Comparison of ENCODE assay signal across 11 cellular contexts in the genomic region with DNA sequence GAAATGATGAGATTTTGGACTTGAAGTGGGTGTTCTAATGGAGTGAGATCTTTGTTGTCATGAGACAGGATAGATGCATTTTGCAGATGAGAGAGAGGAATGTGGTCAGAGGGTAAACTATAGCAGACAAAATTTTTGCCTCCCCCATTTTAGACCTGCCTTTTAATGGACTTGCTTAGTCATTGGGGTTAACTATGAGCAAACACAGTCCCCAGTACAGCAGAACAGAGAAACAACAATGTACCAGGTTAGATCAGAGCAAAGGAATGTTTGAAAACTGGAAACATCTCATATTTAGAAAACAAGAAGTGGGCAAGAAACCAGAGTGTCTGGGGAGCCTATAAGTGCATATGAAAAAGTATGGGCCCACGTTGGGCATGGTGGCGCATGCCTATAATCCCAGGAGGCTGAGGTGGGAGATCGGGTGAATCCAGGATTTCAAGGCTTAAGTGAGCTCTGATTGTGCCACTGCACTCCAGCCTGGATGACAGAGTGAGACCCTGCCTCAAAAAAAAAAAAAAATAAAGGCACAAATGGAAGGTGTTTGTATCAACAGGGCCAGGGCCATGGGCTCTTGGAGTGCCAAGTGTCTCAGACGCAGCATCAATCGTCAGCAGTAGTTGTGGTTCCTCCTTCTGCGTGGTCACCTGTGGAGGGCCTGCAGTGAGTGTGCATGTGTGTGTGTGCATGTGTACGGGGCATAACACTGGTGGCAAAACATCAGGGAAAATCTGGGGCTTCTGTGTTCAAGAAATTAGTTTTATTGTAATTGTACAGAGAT.
DNase-seq lines count a peak whose midpoint lies in the region; ATAC-seq and TF ChIP-seq lines count a peak whose summit lies in the region.
"Had no signal": no experiment of that assay in that cellular context is flagged by ENCODE, and none has a peak within 500 bp of the region (broad histone marks: within the 10 kb centered on the region; RNA-seq: fewer than 3 reads in every experiment).

No MANE protein-coding gene starts in this region.

- no peak for TF ChIP-seq EP300 in suprapubic skin (IDR thresholded peaks at IDR 0.05)

- no peaks in the 10 kb centered on the region for H3K9me3 ChIP-seq in AG04450 (ENCODE audit: control insufficient read depth, insufficient read depth, low read length)
- H3K9me3 ChIP-seq in suprapubic skin, result no peaks in the 10 kb centered on the region
- H3K9me3 ChIP-seq: neutrophil had no signal

- H3K4me3 ChIP-seq in AG04450 (ENCODE audit: low read depth, low read length) (no peak overlapping the region), astrocyte of the cerebellum (ENCODE audit: low read depth, low read length) (no peak overlapping the region), suprapubic skin (no peak overlapping the region)

- H3K27me3 Mint-ChIP-seq in activated CD4-positive, alpha-beta T cell treated with anti-CD3 and anti-CD28 coated beads, Interleukin-2, amount 10 ng/mL, durations not matched to agents 7 days and 5 days, result peaks cover 25% of the 10 kb centered on the region

- CTCF ChIA-PET in AG04450 (lab: Charles Lee), result interaction anchor here (0.7 kb wide), 1 partner anchor 38 kb away, joined by 6 read pairs; no protein-coding TSS in a partner anchor
- CTCF ChIA-PET in activated CD4-positive, alpha-beta T cell treated with anti-CD3 and anti-CD28 coated beads, Interleukin-2, amount 10 ng/mL, durations not matched to agents 7 days and 5 days (lab: Charles Lee), result no interaction called here

- H3K4me3 Mint-ChIP-seq in activated CD4-positive, alpha-beta T cell treated with anti-CD3 and anti-CD28 coated beads, Interleukin-2, amount 10 ng/mL, durations not matched to agents 7 days and 5 days, result no peak overlapping the region
- H3K4me3 Mint-ChIP-seq: activated naive CD4-positive, alpha-beta T cell treated with anti-CD3 and anti-CD28 coated beads, Interleukin-2, amount 50 U/mL, for 24 hours had no signal

- H3K9me3 Mint-ChIP-seq in activated CD4-positive, alpha-beta T cell treated with anti-CD3 and anti-CD28 coated beads, Interleukin-2, amount 10 ng/mL, durations not matched to agents 7 days and 5 days, result no peaks in the 10 kb centered on the region
- H3K9me3 Mint-ChIP-seq: activated naive CD4-positive, alpha-beta T cell treated with anti-CD3 and anti-CD28 coated beads, Interleukin-2, amount 50 U/mL, for 24 hours had no signal

- POLR2A ChIA-PET in AG04450 (lab: Yijun Ruan, JAX), result interaction anchor here (0.6 kb wide), 1 partner anchor 31 kb away, joined by 4 read pairs; no protein-coding TSS in a partner anchor
- POLR2A ChIA-PET in activated CD4-positive, alpha-beta T cell treated with anti-CD3 and anti-CD28 coated beads, Interleukin-2, amount 10 ng/mL, durations not matched to agents 7 days and 5 days (lab: Charles Lee), result no interaction called here

- in situ Hi-C loops in astrocyte of the cerebellum (cut with HindIII; ENCODE audit: low sequenced_read_pairs) (no loop called here), ACHN (cut with HindIII; ENCODE audit: low pct_ligation_motif_present, low pct_unique_long_range_greater_than_20kb, low sequenced_read_pairs) (no loop called here)

- no peaks in the 10 kb centered on the region for H3K4me1 ChIP-seq in suprapubic skin

- H3K27ac Mint-ChIP-seq in activated CD4-positive, alpha-beta T cell treated with anti-CD3 and anti-CD28 coated beads, Interleukin-2, amount 10 ng/mL, durations not matched to agents 7 days and 5 days, result no peak overlapping the region
- H3K27ac Mint-ChIP-seq: activated naive CD4-positive, alpha-beta T cell treated with anti-CD3 and anti-CD28 coated beads, Interleukin-2, amount 50 U/mL, for 24 hours had no signal

- no peak for TF ChIP-seq CTCF in AG04450 (IDR thresholded peaks at IDR 0.05; ENCODE audit: low read depth, low read length)
- no peak for TF ChIP-seq CTCF in astrocyte of the cerebellum (IDR thresholded peaks at IDR 0.05; ENCODE audit: low read depth, low read length, missing control alignments)
- TF ChIP-seq CTCF in suprapubic skin (IDR thresholded peaks at IDR 0.05), result no peak

- DNase-seq in AG04450 (ENCODE audit: low read depth, low spot score), result peak; percentile 63
- DNase-seq in HS-5 (ENCODE audit: low read depth), result peak; percentile 85
- peak; percentile 61 for DNase-seq in astrocyte of the cerebellum (ENCODE audit: low read depth)
- peak; percentile 80 for DNase-seq in kidney tubule cell (ENCODE audit: low spot score)
- no peak for DNase-seq in ACHN
- DNase-seq in activated CD4-positive, alpha-beta T cell treated with anti-CD3 and anti-CD28 coated beads, Interleukin-2, amount 10 ng/mL, durations not matched to agents 7 days and 5 days, result no peak
- DNase-seq in suprapubic skin (ENCODE audit: low spot score in 2 of 2), result no peak
- DNase-seq: activated CD4-positive, CD25-positive, alpha-beta regulatory T cell treated with anti-CD3 and anti-CD28 coated beads, Interleukin-2, amount 50 U/mL, for 72 hours had no signal

- H3K36me3 ChIP-seq in suprapubic skin, result no peaks in the 10 kb centered on the region
- H3K36me3 ChIP-seq: neutrophil had no signal

- H3K27me3 ChIP-seq in AG04450 (ENCODE audit: control insufficient read depth, insufficient read depth, low read length) (no peaks in the 10 kb centered on the region), suprapubic skin (no peaks in the 10 kb centered on the region)
- H3K27me3 ChIP-seq: neutrophil had no signal

- TF ChIP-seq POLR2A in suprapubic skin (IDR thresholded peaks at IDR 0.05), result no peak

- WGBS in suprapubic skin, result 87% methylated on average over 7 of the region's 7 CpGs

- H3K4me1 Mint-ChIP-seq in activated CD4-positive, alpha-beta T cell treated with anti-CD3 and anti-CD28 coated beads, Interleukin-2, amount 10 ng/mL, durations not matched to agents 7 days and 5 days, result peaks cover 4% of the 10 kb centered on the region
- H3K4me1 Mint-ChIP-seq: activated naive CD4-positive, alpha-beta T cell treated with anti-CD3 and anti-CD28 coated beads, Interleukin-2, amount 50 U/mL, for 24 hours had no signal

- no peaks in the 10 kb centered on the region for H3K36me3 Mint-ChIP-seq in activated CD4-positive, alpha-beta T cell treated with anti-CD3 and anti-CD28 coated beads, Interleukin-2, amount 10 ng/mL, durations not matched to agents 7 days and 5 days (ENCODE audit: low read depth)
- H3K36me3 Mint-ChIP-seq: activated naive CD4-positive, alpha-beta T cell treated with anti-CD3 and anti-CD28 coated beads, Interleukin-2, amount 50 U/mL, for 24 hours had no signal

- no peak for ATAC-seq in HG03342 (IDR thresholded peaks at IDR 0.05; ENCODE audit: unreplicated experiment)

- H3K27ac ChIP-seq in AG04450 (ENCODE audit: low read depth, low read length) (peak overlapping the region; percentile 96), suprapubic skin (no peak overlapping the region)
- H3K27ac ChIP-seq: neutrophil had no signal

Comparison
In these comparisons a context has a peak if more than half of its experiments do, and no peak if none do; other contexts are left out.
1. DNase-seq: peak in AG04450 (single experiment), HS-5 (single experiment), astrocyte of the cerebellum (single experiment) and kidney tubule cell (single experiment); none in ACHN (single experiment), activated CD4-positive, alpha-beta T cell treated with anti-CD3 and anti-CD28 coated beads, Interleukin-2, amount 10 ng/mL, durations not matched to agents 7 days and 5 days (single experiment) and suprapubic skin (0 of 2).